8 cellular contexts compared by ENCODE assay signal in genomic region chr11:118437046-118437735, GRCh38. TPM values are rescaled to one million over a fixed set of nuclear protein-coding genes. Genes with fewer than 3 reads are reported as not detected.
DNase-seq lines count a peak whose midpoint lies in the region; ATAC-seq and TF ChIP-seq lines count a peak whose summit lies in the region.

No MANE protein-coding gene starts in this region.

- H3K4me1 ChIP-seq in H9 (ENCODE audit: insufficient read depth, low read length) (peaks cover 4% of the 10 kb centered on the region; the same call in 1 of the 2 replicates), SJSA1 (replicated peaks) (peaks cover 8% of the 10 kb centered on the region), adipocyte (ENCODE audit: control insufficient read depth, insufficient read depth, low read length) (peaks cover 37% of the 10 kb centered on the region), right atrium auricular region (peaks cover 0 to 63% of the 10 kb centered on the region in 2 donors), psoas muscle (peaks cover 46% of the 10 kb centered on the region)

- H3K4me2 ChIP-seq in H9 (ENCODE audit: insufficient read depth, insufficient read length, low read length), result peak overlapping the region; percentile 80

- H3K18ac ChIP-seq in H9 (ENCODE audit: insufficient read length, low read depth, low read length), result peak overlapping the region; percentile 30

- no peak overlapping the region for H4K5ac ChIP-seq in H9 (ENCODE audit: insufficient read length, low read depth, low read length)

- H2BK12ac ChIP-seq in H9 (ENCODE audit: insufficient read length, low read depth, low read length), result no peak overlapping the region

- H3K4me3 ChIP-seq in SJSA1 (peak overlapping the region; percentile 72), adipocyte (ENCODE audit: low read length) (peak overlapping the region; percentile 87), right atrium auricular region (peak overlapping the region; percentile 86 to 99), psoas muscle (peak overlapping the region; percentile 97)

- H2BK15ac ChIP-seq in H9 (ENCODE audit: low read depth, low read length), result no peak overlapping the region

- no peak overlapping the region for H3K23ac ChIP-seq in H9 (ENCODE audit: insufficient read length, low read depth, low read length)

- peak overlapping the region; percentile 61 for H3K9ac ChIP-seq in H9 (ENCODE audit: extremely low read depth, insufficient read length, low read length)
- H3K9ac ChIP-seq in adipocyte (ENCODE audit: low read length), result peak overlapping the region; percentile 89

- no peaks in the 10 kb centered on the region for H4K20me1 ChIP-seq in H9 (ENCODE audit: control insufficient read depth, insufficient read depth, insufficient read length)

- H3K9me3 ChIP-seq in H9 (ENCODE audit: control insufficient read depth, low read depth, low read length) (no peaks in the 10 kb centered on the region), SJSA1 (replicated peaks) (no peaks in the 10 kb centered on the region), adipocyte (ENCODE audit: control insufficient read depth, low read length) (no peaks in the 10 kb centered on the region), right atrium auricular region (no peaks in the 10 kb centered on the region), psoas muscle (no peaks in the 10 kb centered on the region)

- H3K56ac ChIP-seq in H9 (ENCODE audit: insufficient read length, low read depth, low read length), result no peak overlapping the region

- H2BK5ac ChIP-seq in H9 (ENCODE audit: insufficient read length, low read length), result no peak overlapping the region

- H3K79me2 ChIP-seq in H9 (ENCODE audit: insufficient read depth, low read length), result peaks cover 31% of the 10 kb centered on the region; the same call in 1 of the 2 replicates

- no peak overlapping the region for H4K8ac ChIP-seq in H9 (replicated peaks; ENCODE audit: insufficient read length, low read depth, low read length)

- peaks cover 16% of the 10 kb centered on the region for H3K27me3 Mint-ChIP-seq in H9 (ENCODE audit: low read depth)

- peaks cover 6% of the 10 kb centered on the region for H3K79me1 ChIP-seq in H9 (ENCODE audit: insufficient read depth, low read depth, low read length, poor library complexity, severe bottlenecking)

- H3K4me3 Mint-ChIP-seq in H9, result peak overlapping the region; percentile 91 to 92

- WGBS in H9 (ENCODE audit: extremely low coverage, insufficient read length, low lambda C conversion rate), result no CpG with 5 or more reads among the region's 30 CpGs
- 1 to 2% (median 2%) methylated on average over 26 to 30 of the region's 30 CpGs for WGBS in psoas muscle, 3 donors

- ATAC-seq in psoas muscle (no peak), GM21528 (IDR thresholded peaks at IDR 0.05; ENCODE audit: low FRiP score, unreplicated experiment) (no peak), GM21737 (IDR thresholded peaks at IDR 0.05; ENCODE audit: unreplicated experiment) (no peak)

- H2BK120ac ChIP-seq in H9 (ENCODE audit: low read depth, low read length, poor library complexity, severe bottlenecking), result no peak overlapping the region

- H3K27ac ChIP-seq in H9 (ENCODE audit: insufficient read length, low read depth, low read length), result no peak overlapping the region
- H3K27ac ChIP-seq in SJSA1, result peak overlapping the region; percentile 57
- peak overlapping the region; percentile 92 to 94 for H3K27ac ChIP-seq in right atrium auricular region
- H3K27ac ChIP-seq in psoas muscle, result peak overlapping the region; percentile 80

- H3K36me3 Mint-ChIP-seq in H9 (ENCODE audit: insufficient read depth in 1 of 3, low read depth in 3 of 3), result peaks cover 6 to 28% (median 8%) of the 10 kb centered on the region in 3 experiments; a peak in 6 of 7 replicates

- H3K9me3 Mint-ChIP-seq in H9, result no peaks in the 10 kb centered on the region

- H3K27me3 ChIP-seq in H9 (ENCODE audit: insufficient read depth, low read length), result no peaks in the 10 kb centered on the region
- H3K27me3 ChIP-seq in SJSA1 (replicated peaks), result no peaks in the 10 kb centered on the region
- H3K27me3 ChIP-seq in adipocyte (replicated peaks; ENCODE audit: control insufficient read depth, insufficient read depth, low read length), result no peaks in the 10 kb centered on the region
- no peaks in the 10 kb centered on the region for H3K27me3 ChIP-seq in right atrium auricular region
- H3K27me3 ChIP-seq in psoas muscle (ENCODE audit: insufficient read depth in 3 of 3, low read length in 2 of 3), result no peaks in the 10 kb centered on the region

- H3K36me3 ChIP-seq in SJSA1 (0 out of 2 replicates have a peak, but pooled peaks cover 9% of the 10 kb centered on the region), adipocyte (ENCODE audit: control insufficient read depth, insufficient read depth, low read length, severe bottlenecking) (no peaks in the 10 kb centered on the region), right atrium auricular region (no peaks in the 10 kb centered on the region), psoas muscle (ENCODE audit: insufficient read depth in 1 of 2, low read depth in 1 of 2) (peaks cover 0 to 3% of the 10 kb centered on the region in 2 donors)

- intact Hi-C loops in psoas muscle (cut with DNase I), result loop anchor here (5.0 kb wide), 1 partner anchor 35 kb away; the partner anchor contains the start of gene ATP5MG (in 2 of the 2)

- peak overlapping the region; percentile 71 to 97 (median 97) for H3K27ac Mint-ChIP-seq in H9

- no peak for TF ChIP-seq CTCF in H9 (conservative IDR thresholded peaks at IDR 0.05)
- no peak for TF ChIP-seq CTCF in right atrium auricular region (IDR thresholded peaks at IDR 0.05)
- TF ChIP-seq CTCF in psoas muscle (IDR thresholded peaks at IDR 0.05), result no peak

- H2AFZ ChIP-seq in H9 (ENCODE audit: low read length), result no peak overlapping the region

- H3T11ph ChIP-seq in H9 (ENCODE audit: low read length), result no peak overlapping the region

- H2BK20ac ChIP-seq in H9 (ENCODE audit: low read depth, low read length, poor library complexity, severe bottlenecking), result no peak overlapping the region

- no peak overlapping the region for H4K91ac ChIP-seq in H9 (ENCODE audit: insufficient read length, low read depth, low read length)

- peaks cover 34% of the 10 kb centered on the region for H3K23me2 ChIP-seq in H9 (ENCODE audit: insufficient read length, low read depth, low read length, poor library complexity, severe bottlenecking)

- H3K14ac ChIP-seq in H9 (ENCODE audit: insufficient read depth, low read length), result peak overlapping the region; percentile 83

- DNase-seq in AG08396 (ENCODE audit: low spot score) (peak; percentile 55), H9 (peak; percentile 56), SJSA1 (ENCODE audit: low read depth in 1 of 2, low spot score in 2 of 2) (peak in 1 of 2 experiments; percentile 46), adipocyte (ENCODE audit: low read depth) (peak; percentile 68), right atrium auricular region (ENCODE audit: low spot score) (no peak), psoas muscle (peak; percentile 36 to 57)

- no peak overlapping the region for H2AK5ac ChIP-seq in H9 (ENCODE audit: insufficient read length, low read length)

- H3K4ac ChIP-seq in H9 (ENCODE audit: low read depth, low read length), result no peak overlapping the region

- H3K4me1 Mint-ChIP-seq in H9, result peaks cover 47 to 56% of the 10 kb centered on the region in 2 experiments

RNA-seq across cellular contexts. Expression of gene KMT2A, which starts 0.9 kb away (rescaled TPM):
- total RNA-seq in H9 (2021) (51.7 and 62.0 TPM in 2 replicates), right atrium auricular region (10 to 100 TPM; 28.1 to 41.7 TPM), psoas muscle (10 to 100 TPM; 18.1 to 27.3 (median 22.0) TPM)
- 12.8 and 13.4 TPM in 2 replicates for total RNA-seq in SJSA1 (2014; rRNA removed; shearing (Covaris generic))
- 1 to 10 TPM; 3.1 to 9.9 (median 4.8) TPM for polyA plus RNA-seq in psoas muscle

RNA-seq across cellular contexts. Expression of gene ATP5MG, which starts 35.8 kb away (rescaled TPM):
- total RNA-seq in H9 (2021) (253 and 254 TPM in 2 replicates), right atrium auricular region (100 to 1,000 TPM in 1 of 2 donors, 10 to 100 TPM in 1; 82.3 to 122 TPM), psoas muscle (100 to 1,000 TPM; 237 to 340 (median 251) TPM)
- total RNA-seq in SJSA1 (2014; rRNA removed; shearing (Covaris generic)), result 51.1 and 55.4 TPM in 2 replicates
- polyA plus RNA-seq in psoas muscle, result 100 to 1,000 TPM; 180 to 217 (median 189) TPM
